In the genomic region with DNA sequence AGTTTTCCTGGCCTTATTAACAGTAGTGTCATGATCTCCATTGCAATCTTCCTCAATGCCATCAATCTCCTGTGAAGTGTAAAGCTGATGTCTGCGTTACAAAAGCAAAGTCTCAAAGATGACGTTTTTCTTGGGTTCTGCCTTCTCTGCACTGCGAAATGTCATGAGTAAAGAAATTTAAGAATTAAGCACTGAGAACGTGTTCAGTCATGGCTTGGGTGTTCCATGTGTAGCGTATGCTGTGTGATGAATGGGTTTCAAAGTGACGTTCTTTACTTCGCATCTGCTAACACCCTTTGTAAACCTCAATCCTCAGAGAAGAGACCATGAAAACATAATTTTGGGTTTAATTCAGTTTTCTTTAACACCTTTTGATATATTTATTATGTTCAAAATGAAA, we compare ENCODE assay signal across 11 cellular contexts. TPM values are rescaled to one million over a fixed set of nuclear protein-coding genes. Genes with fewer than 3 reads are reported as not detected.
A peak's percentile ranks its signal among the peaks of the same experiment; 100 is the strongest.
DNase-seq lines count a peak whose midpoint lies in the region; ATAC-seq and TF ChIP-seq lines count a peak whose summit lies in the region.
"Had no signal": no experiment of that assay in that cellular context is flagged by ENCODE, and none has a peak within 500 bp of the region (broad histone marks: within the 10 kb centered on the region; RNA-seq: fewer than 3 reads in every experiment).

No MANE protein-coding gene starts in this region.

- H2AFZ ChIP-seq in Karpas-422 (ENCODE audit: low read length), result no peak overlapping the region

- no peaks in the 10 kb centered on the region for H4K20me1 ChIP-seq in Karpas-422 (ENCODE audit: insufficient read depth, low read depth, low read length)

- DNase-seq in AG04449 (ENCODE audit: low read depth, low spot score) (no peak), Karpas-422 (no peak), natural killer cell (no peak), posterior vena cava (ENCODE audit: low spot score) (no peak), GM03348 (ENCODE audit: low spot score) (no peak)
- no peak for DNase-seq in stimulated activated CD4-positive, alpha-beta T cell treated with anti-CD3 and anti-CD28 coated beads, Interleukin-2, amount 100 ng/mL, for 24 hours
- DNase-seq: cortex of kidney, occipital lobe had no signal

- H3K27ac ChIP-seq in Karpas-422 (ENCODE audit: low read length) (no peak overlapping the region), cingulate gyrus (ENCODE audit: low read depth, low read length) (peak overlapping the region; percentile 51)

- peak overlapping the region; percentile 95 for H3K4me3 Mint-ChIP-seq in natural killer cell

- H3K4me1 Mint-ChIP-seq in natural killer cell, result peaks cover 12 to 20% of the 10 kb centered on the region in 2 donors

- POLR2A ChIA-PET in AG04449 (lab: Yijun Ruan, JAX), result no interaction called here

- ATAC-seq in natural killer cell (no peak), HG03159 (IDR thresholded peaks at IDR 0.05; ENCODE audit: unreplicated experiment) (no peak)

- intact Hi-C loops in natural killer cell (cut with micrococcal nuclease), result loop anchor here (1.0 kb wide), 1 partner anchor 127 kb away; no protein-coding TSS in a partner anchor
- intact Hi-C loops in posterior vena cava (cut with DNase I), result no loop called here

- H3K36me3 ChIP-seq in Karpas-422 (ENCODE audit: insufficient read depth, low read length), result no peaks in the 10 kb centered on the region

- no peaks in the 10 kb centered on the region for H3K9me2 ChIP-seq in Karpas-422 (replicated peaks; ENCODE audit: insufficient read depth, low read length)

- H3K79me2 ChIP-seq in Karpas-422 (ENCODE audit: low read length), result peaks cover 9% of the 10 kb centered on the region

- H3K36me3 Mint-ChIP-seq in natural killer cell, result no peaks in the 10 kb centered on the region

- H3K9ac ChIP-seq in Karpas-422 (ENCODE audit: low read length), result peak overlapping the region; percentile 79

- H3K4me2 ChIP-seq in Karpas-422 (ENCODE audit: low read depth, low read length, poor library complexity, severe bottlenecking), result peak overlapping the region; percentile 61

- peaks cover 12% of the 10 kb centered on the region for H3K4me1 ChIP-seq in Karpas-422 (ENCODE audit: low read length)

- no peaks in the 10 kb centered on the region for H3K27me3 ChIP-seq in Karpas-422 (ENCODE audit: low read length)

- H3K27me3 Mint-ChIP-seq in natural killer cell (ENCODE audit: low read depth in 2 of 2), result no peaks in the 10 kb centered on the region

- H3K9me3 ChIP-seq in Karpas-422 (ENCODE audit: low read length), result no peaks in the 10 kb centered on the region

- TF ChIP-seq CTCF in AG04449 (IDR thresholded peaks at IDR 0.05; ENCODE audit: insufficient read depth, low read length, missing control alignments) (no peak), natural killer cell (IDR thresholded peaks at IDR 0.05) (no peak)

- H3K27ac Mint-ChIP-seq in natural killer cell, result peak overlapping the region; percentile 86 to 96

- H3K9me3 Mint-ChIP-seq in natural killer cell, result no peaks in the 10 kb centered on the region

- CTCF ChIA-PET in AG04449 (lab: Yijun Ruan, JAX), result interaction anchor here (1.5 to 3.6 kb wide), 4 partner anchors 10 to 327 kb away, joined by 5 to 15 read pairs (median 10); no protein-coding TSS in a partner anchor

- peak overlapping the region; percentile 63 for H3K4me3 ChIP-seq in AG04449 (ENCODE audit: low read depth, low read length)
- H3K4me3 ChIP-seq in Karpas-422 (ENCODE audit: low read length), result peak overlapping the region; percentile 81

RNA-seq across cellular contexts. Expression of gene NAP1L5, which starts 1.0 kb away (rescaled TPM):
- total RNA-seq in Karpas-422 (2014; rRNA removed; shearing (Covaris generic); ENCODE audit: low replicate concordance), result 17.9 and 23.2 TPM in 2 replicates
- 10 to 100 TPM; 11.4 to 16.1 (median 12.7) TPM for total RNA-seq in natural killer cell
- 10 to 100 TPM in 1 of 2 donors, 1 to 10 TPM in 1; 9.3 to 15.0 TPM for total RNA-seq in posterior vena cava
- total RNA-seq: H4 had no signal
